17 cellular contexts compared by ENCODE assay signal in the genomic region with DNA sequence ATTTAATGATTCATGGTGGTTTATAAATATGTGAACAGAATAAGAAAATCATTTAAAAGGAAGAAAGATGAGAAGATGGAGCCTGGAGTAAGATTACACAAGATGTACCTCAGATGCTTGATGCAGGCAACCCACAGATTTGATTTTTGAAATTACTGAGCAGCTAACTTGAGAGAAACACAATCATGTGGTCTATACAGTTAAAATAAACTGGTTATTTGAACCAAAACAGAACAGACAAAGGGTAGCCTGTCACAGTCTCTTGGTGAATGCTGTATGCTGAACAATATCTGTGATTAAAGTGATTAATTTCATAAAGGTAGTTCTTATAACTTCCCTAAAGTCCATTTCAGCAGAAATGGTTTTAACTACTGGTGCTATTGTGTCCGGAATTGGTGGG. TPM values are rescaled to one million over a fixed set of nuclear protein-coding genes. Genes with fewer than 3 reads are reported as not detected.
A peak's percentile ranks its signal among the peaks of the same experiment; 100 is the strongest.
DNase-seq lines count a peak whose midpoint lies in the region; ATAC-seq and TF ChIP-seq lines count a peak whose summit lies in the region.
"Had no signal": no experiment of that assay in that cellular context is flagged by ENCODE, and none has a peak within 500 bp of the region (broad histone marks: within the 10 kb centered on the region; RNA-seq: fewer than 3 reads in every experiment).

No MANE protein-coding gene starts in this region.

- no peak for TF ChIP-seq CTCF in CD4-positive, alpha-beta T cell (IDR thresholded peaks at IDR 0.05)
- TF ChIP-seq CTCF in activated B cell treated with CpG ODN at 0.5 μM for 24 hours (IDR thresholded peaks at IDR 0.05): no peak
- no peak for TF ChIP-seq CTCF in psoas muscle (IDR thresholded peaks at IDR 0.05)

- H3K27me3 Mint-ChIP-seq in activated naive CD4-positive, alpha-beta T cell treated with anti-CD3 and anti-CD28 coated beads, Interleukin-2, amount 50 U/mL, for 24 hours: no peaks in the 10 kb centered on the region
- no peaks in the 10 kb centered on the region for H3K27me3 Mint-ChIP-seq in activated naive CD4-positive, alpha-beta T cell treated with anti-CD3 and anti-CD28 coated beads, Interleukin-2, amount 10 ng/mL, durations not matched to agents 7 days and 5 days
- no peaks in the 10 kb centered on the region for H3K27me3 Mint-ChIP-seq in CD4-positive, alpha-beta T cell
- H3K27me3 Mint-ChIP-seq in activated B cell treated with CpG ODN at 0.5 μM for 24 hours: no peaks in the 10 kb centered on the region

- no peaks in the 10 kb centered on the region for H3K27me3 ChIP-seq in CD4-positive, alpha-beta T cell (ENCODE audit: control insufficient read depth, insufficient read depth, low read length)
- H3K27me3 ChIP-seq in psoas muscle (ENCODE audit: insufficient read depth in 3 of 3, low read length in 2 of 3): no peaks in the 10 kb centered on the region
- H3K27me3 ChIP-seq: SJCRH30 had no signal

- H3K9me3 Mint-ChIP-seq in activated naive CD4-positive, alpha-beta T cell treated with anti-CD3 and anti-CD28 coated beads, Interleukin-2, amount 50 U/mL, for 24 hours: no peaks in the 10 kb centered on the region
- H3K9me3 Mint-ChIP-seq in activated naive CD4-positive, alpha-beta T cell treated with anti-CD3 and anti-CD28 coated beads, Interleukin-2, amount 10 ng/mL, durations not matched to agents 7 days and 5 days: peaks cover 10% of the 10 kb centered on the region
- no peaks in the 10 kb centered on the region for H3K9me3 Mint-ChIP-seq in CD4-positive, alpha-beta T cell
- no peaks in the 10 kb centered on the region for H3K9me3 Mint-ChIP-seq in activated B cell treated with CpG ODN at 0.5 μM for 24 hours

- no peak for ATAC-seq in CD4-positive, alpha-beta T cell (ENCODE audit: poor library complexity)
- ATAC-seq in activated B cell treated with CpG ODN at 0.5 μM for 24 hours (ENCODE audit: low read depth) (no peak), psoas muscle (no peak)
- ATAC-seq: Panc1 had no signal

- H3K4me1 ChIP-seq in psoas muscle: peaks cover 9% of the 10 kb centered on the region
- H3K4me1 ChIP-seq: SJCRH30 had no signal

- peaks cover 56% of the 10 kb centered on the region for H3K4me1 Mint-ChIP-seq in activated naive CD4-positive, alpha-beta T cell treated with anti-CD3 and anti-CD28 coated beads, Interleukin-2, amount 50 U/mL, for 24 hours
- H3K4me1 Mint-ChIP-seq in activated naive CD4-positive, alpha-beta T cell treated with anti-CD3 and anti-CD28 coated beads, Interleukin-2, amount 10 ng/mL, durations not matched to agents 7 days and 5 days: peaks cover 55% of the 10 kb centered on the region
- peaks cover 58% of the 10 kb centered on the region for H3K4me1 Mint-ChIP-seq in CD4-positive, alpha-beta T cell (ENCODE audit: low read depth)
- peaks cover 57% of the 10 kb centered on the region for H3K4me1 Mint-ChIP-seq in activated B cell treated with CpG ODN at 0.5 μM for 24 hours

- WGBS in psoas muscle, 3 donors: 93 to 97% (median 95%) methylated on average over 1 of the region's 1 CpG

- CTCF ChIA-PET in activated naive CD4-positive, alpha-beta T cell treated with anti-CD3 and anti-CD28 coated beads, Interleukin-2, amount 10 ng/mL, durations not matched to agents 7 days and 5 days (lab: Charles Lee): interaction anchor here (0.6 to 1.3 kb wide), 4 partner anchors 15 to 128 kb away, joined by 3 to 6 read pairs (median 4); a partner anchor contains a TSS
- CTCF ChIA-PET in CD4-positive, alpha-beta T cell (lab: Charles Lee): interaction anchor here (1.1 kb wide), 1 partner anchor 74 kb away, joined by 3 read pairs; no protein-coding TSS in a partner anchor
- CTCF ChIA-PET in activated B cell treated with CpG ODN at 0.5 μM for 24 hours (lab: Charles Lee): interaction anchor here (1.1 kb wide), 1 partner anchor 257 kb away, joined by 5 read pairs; no protein-coding TSS in a partner anchor

- H3K36me3 Mint-ChIP-seq in activated naive CD4-positive, alpha-beta T cell treated with anti-CD3 and anti-CD28 coated beads, Interleukin-2, amount 50 U/mL, for 24 hours: peaks cover 11% of the 10 kb centered on the region
- peaks cover 34% of the 10 kb centered on the region for H3K36me3 Mint-ChIP-seq in activated naive CD4-positive, alpha-beta T cell treated with anti-CD3 and anti-CD28 coated beads, Interleukin-2, amount 10 ng/mL, durations not matched to agents 7 days and 5 days
- peaks cover 30% of the 10 kb centered on the region for H3K36me3 Mint-ChIP-seq in CD4-positive, alpha-beta T cell (ENCODE audit: low read depth)
- H3K36me3 Mint-ChIP-seq in activated B cell treated with CpG ODN at 0.5 μM for 24 hours (ENCODE audit: low read depth): peaks cover 15% of the 10 kb centered on the region

- no peaks in the 10 kb centered on the region for H3K36me3 ChIP-seq in psoas muscle (ENCODE audit: insufficient read depth in 1 of 2, low read depth in 1 of 2)

- intact Hi-C loops in CD4-positive, alpha-beta T cell (cut with DNase I, micrococcal nuclease): loop anchor here in 1 of 2 experiments (10.0 kb wide), 1 partner anchor 1637 kb away; no protein-coding TSS in a partner anchor
- intact Hi-C loops in activated B cell treated with CpG ODN at 0.5 μM for 24 hours (cut with micrococcal nuclease): loop anchor here (10.0 kb wide), 2 partner anchors 1087 to 1627 kb away; a partner anchor contains a TSS
- intact Hi-C loops in psoas muscle (cut with DNase I): no loop called here

- no peak for DNase-seq in activated naive CD4-positive, alpha-beta T cell treated with anti-CD3 and anti-CD28 coated beads, Interleukin-2, amount 10 ng/mL, durations not matched to agents 7 days and 5 days
- no peak for DNase-seq in CD4-positive, alpha-beta T cell
- DNase-seq in activated B cell treated with CpG ODN at 0.5 μM for 24 hours (no peak), fibroblast of peridontal ligament (ENCODE audit: extremely low read depth) (peak; percentile 30), NCI-H1436 (lab: John Stamatoyannopoulos, UW) (no peak), psoas muscle (no peak)
- DNase-seq in central memory CD4-positive, alpha-beta T cell: no peak
- DNase-seq: C1 segment of cervical spinal cord, DMS79, GM23248, NCI-H1092 treated with DMSO at 0.1 percent for 48 hours, NCI-H2081 treated with DMSO at 0.1 percent for 48 hours, NCI-H446 treated with DMSO at 0.1 percent for 48 hours, NCI-H69, SJCRH30 had no signal

- POLR2A ChIA-PET in CD4-positive, alpha-beta T cell (lab: Charles Lee): no interaction called here
- POLR2A ChIA-PET in activated B cell treated with CpG ODN at 0.5 μM for 24 hours (lab: Charles Lee): no interaction called here

- no peak overlapping the region for H3K27ac ChIP-seq in CD4-positive, alpha-beta T cell (ENCODE audit: low read depth, low read length)
- no peak overlapping the region for H3K27ac ChIP-seq in psoas muscle
- H3K27ac ChIP-seq: GM23248, SJCRH30 had no signal

- H3K9me3 ChIP-seq in CD4-positive, alpha-beta T cell (ENCODE audit: control insufficient read depth, low read length): no peaks in the 10 kb centered on the region
- peaks cover 2% of the 10 kb centered on the region for H3K9me3 ChIP-seq in psoas muscle
- H3K9me3 ChIP-seq: SJCRH30 had no signal

- peak overlapping the region; percentile 39 for H3K4me3 Mint-ChIP-seq in activated naive CD4-positive, alpha-beta T cell treated with anti-CD3 and anti-CD28 coated beads, Interleukin-2, amount 50 U/mL, for 24 hours
- H3K4me3 Mint-ChIP-seq in activated naive CD4-positive, alpha-beta T cell treated with anti-CD3 and anti-CD28 coated beads, Interleukin-2, amount 10 ng/mL, durations not matched to agents 7 days and 5 days: no peak overlapping the region
- peak overlapping the region; percentile 35 for H3K4me3 Mint-ChIP-seq in CD4-positive, alpha-beta T cell
- H3K4me3 Mint-ChIP-seq in activated B cell treated with CpG ODN at 0.5 μM for 24 hours: no peak overlapping the region

- no peak overlapping the region for H3K4me3 ChIP-seq in psoas muscle
- H3K4me3 ChIP-seq: GM23248, SJCRH30 had no signal

- H3K27ac Mint-ChIP-seq in activated naive CD4-positive, alpha-beta T cell treated with anti-CD3 and anti-CD28 coated beads, Interleukin-2, amount 50 U/mL, for 24 hours: peak overlapping the region; percentile 17
- no peak overlapping the region for H3K27ac Mint-ChIP-seq in activated naive CD4-positive, alpha-beta T cell treated with anti-CD3 and anti-CD28 coated beads, Interleukin-2, amount 10 ng/mL, durations not matched to agents 7 days and 5 days
- no peak overlapping the region for H3K27ac Mint-ChIP-seq in CD4-positive, alpha-beta T cell
- H3K27ac Mint-ChIP-seq in activated B cell treated with CpG ODN at 0.5 μM for 24 hours: peak overlapping the region; percentile 24

RNA-seq across cellular contexts. Expression of a gene that starts 4.2 kb away (rescaled TPM):
- total RNA-seq in CD4-positive, alpha-beta T cell: 1 to 10 TPM; 7.0 to 7.2 TPM
- total RNA-seq in activated B cell treated with CpG ODN at 0.5 μM for 24 hours (14.8 and 14.9 TPM in 2 replicates), psoas muscle (1 to 10 TPM; 1.7 to 2.9 (median 2.4) TPM)
- polyA plus RNA-seq in psoas muscle: 1 to 10 TPM; 1.5 to 2.6 (median 2.2) TPM

Comparison
In these comparisons a context has a peak if more than half of its experiments do, and no peak if none do; other contexts are left out.
1. H3K27ac Mint-ChIP-seq: peak in activated naive CD4-positive, alpha-beta T cell treated with anti-CD3 and anti-CD28 coated beads, Interleukin-2, amount 50 U/mL, for 24 hours (single experiment) and activated B cell treated with CpG ODN at 0.5 μM for 24 hours (single experiment); none in activated naive CD4-positive, alpha-beta T cell treated with anti-CD3 and anti-CD28 coated beads, Interleukin-2, amount 10 ng/mL, durations not matched to agents 7 days and 5 days (single experiment) and CD4-positive, alpha-beta T cell (single experiment).
2. H3K4me3 Mint-ChIP-seq: peak in activated naive CD4-positive, alpha-beta T cell treated with anti-CD3 and anti-CD28 coated beads, Interleukin-2, amount 50 U/mL, for 24 hours (single experiment) and CD4-positive, alpha-beta T cell (single experiment); none in activated naive CD4-positive, alpha-beta T cell treated with anti-CD3 and anti-CD28 coated beads, Interleukin-2, amount 10 ng/mL, durations not matched to agents 7 days and 5 days (single experiment) and activated B cell treated with CpG ODN at 0.5 μM for 24 hours (single experiment).